ENCODE assay signal across 12 cellular contexts in genomic region chr2:174662459-174662858, GRCh38.
DNase-seq lines count a peak whose midpoint lies in the region; ATAC-seq and TF ChIP-seq lines count a peak whose summit lies in the region.
"Had no signal": no experiment of that assay in that cellular context is flagged by ENCODE, and none has a peak within 500 bp of the region (broad histone marks: within the 10 kb centered on the region; RNA-seq: fewer than 3 reads in every experiment).

No MANE protein-coding gene starts in this region.

- H3K4me3 ChIP-seq in RWPE2 (ENCODE audit: severe bottlenecking) (no peak overlapping the region), epithelial cell of esophagus (ENCODE audit: low read length) (no peak overlapping the region)

- no peaks in the 10 kb centered on the region for H3K9me3 ChIP-seq in RWPE2 (ENCODE audit: severe bottlenecking)

- TF ChIP-seq CTCF in RWPE2 (IDR thresholded peaks at IDR 0.05; ENCODE audit: poor library complexity, severe bottlenecking): no peak
- no peak for TF ChIP-seq CTCF in epithelial cell of esophagus (IDR thresholded peaks at IDR 0.05; ENCODE audit: insufficient read depth, low read depth, low read length, missing control alignments)

- DNase-seq in AG20443 (ENCODE audit: low spot score): peak; percentile 77
- DNase-seq in RWPE2 (ENCODE audit: low spot score): no peak
- peak; percentile 77 for DNase-seq in epithelial cell of esophagus (ENCODE audit: low read depth)
- peak; percentile 80 for DNase-seq in renal cortical epithelial cell (ENCODE audit: low read depth)
- no peak for DNase-seq in activated CD4-positive, alpha-beta T cell treated with anti-CD3 and anti-CD28 coated beads for 1 hour
- no peak for DNase-seq in NCI-H69 (lab: John Stamatoyannopoulos, UW)
- no peak for DNase-seq in NCI-H1105 (lab: John Stamatoyannopoulos, UW)
- DNase-seq: activated CD8-positive, alpha-beta memory T cell treated with anti-CD3 and anti-CD28 coated beads for 24 hours; COR-L47; glutamatergic neuron; NCI-H82 had no signal

- H3K27ac ChIP-seq in RWPE2 (ENCODE audit: poor library complexity, severe bottlenecking): no peak overlapping the region

- H3K4me1 ChIP-seq in RWPE2 (ENCODE audit: insufficient read depth, poor library complexity, severe bottlenecking): no peaks in the 10 kb centered on the region

- H3K27me3 ChIP-seq in RWPE2 (ENCODE audit: insufficient read depth, poor library complexity, severe bottlenecking): no peaks in the 10 kb centered on the region

- peak; percentile 73; the same call in 2 of the 3 replicates for ATAC-seq in RWPE2 (ENCODE audit: low read depth)
- ATAC-seq in GM21717 (IDR thresholded peaks at IDR 0.05; ENCODE audit: unreplicated experiment): no peak

- no peaks in the 10 kb centered on the region for H3K36me3 ChIP-seq in RWPE2 (ENCODE audit: low read depth)

Comparison
In these comparisons a context has a peak if more than half of its experiments do, and no peak if none do; other contexts are left out.
1. DNase-seq: peak in AG20443 (single experiment), epithelial cell of esophagus (single experiment) and renal cortical epithelial cell (single experiment); none in RWPE2 (single experiment), activated CD4-positive, alpha-beta T cell treated with anti-CD3 and anti-CD28 coated beads for 1 hour (single experiment), NCI-H69 (single experiment) and NCI-H1105 (single experiment).